ENCODE assay signal across 10 cellular contexts in the genomic region with DNA sequence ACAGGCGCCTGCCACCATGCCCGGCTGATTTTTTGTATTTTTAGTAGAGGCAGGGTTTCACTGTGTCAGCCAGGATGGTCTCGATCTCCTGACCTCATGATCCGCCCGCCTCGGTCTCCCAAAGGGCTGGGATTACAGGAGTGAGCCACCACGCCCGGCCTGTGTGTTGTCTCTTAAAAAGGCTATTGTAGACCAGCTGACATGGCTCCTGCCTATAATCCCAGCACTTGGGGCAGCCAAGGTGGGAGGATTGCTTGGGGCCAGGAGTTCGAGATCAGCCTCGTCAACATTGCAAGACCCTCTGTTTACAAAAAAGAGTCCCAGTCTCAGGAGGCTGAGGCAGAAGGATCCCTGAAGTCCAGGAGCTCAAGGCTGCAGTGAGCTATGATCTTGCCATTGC. TPM values are rescaled to one million over a fixed set of nuclear protein-coding genes. Genes with fewer than 3 reads are reported as not detected.
DNase-seq lines count a peak whose midpoint lies in the region; ATAC-seq and TF ChIP-seq lines count a peak whose summit lies in the region.
"Not testable (repeated sequence)": the region's sequence is repeated elsewhere in the genome, so short reads cannot be mapped to it uniquely, and the experiment has no call there.
"Had no signal": no experiment of that assay in that cellular context is flagged by ENCODE, and none has a peak within 500 bp of the region (broad histone marks: within the 10 kb centered on the region; RNA-seq: fewer than 3 reads in every experiment).

No MANE protein-coding gene starts in this region.

- H3K4me1 Mint-ChIP-seq in CD4-positive, alpha-beta T cell (ENCODE audit: low read depth), result peaks cover 30% of the 10 kb centered on the region
- H3K4me1 Mint-ChIP-seq in memory B cell (peaks cover 12% of the 10 kb centered on the region), natural killer cell (peaks cover 30% of the 10 kb centered on the region in 2 donors)

- H3K4me1 ChIP-seq in sigmoid colon, result peaks cover 0 to 23% (median 22%) of the 10 kb centered on the region in 4 donors

- not testable (repeated sequence) for TF ChIP-seq CTCF in CD4-positive, alpha-beta T cell (IDR thresholded peaks at IDR 0.05); natural killer cell (IDR thresholded peaks at IDR 0.05); sigmoid colon (IDR thresholded peaks at IDR 0.05)

- H3K27me3 ChIP-seq in CD4-positive, alpha-beta T cell (ENCODE audit: control insufficient read depth, insufficient read depth, low read length); sigmoid colon: not testable (repeated sequence)

- ATAC-seq in CD4-positive, alpha-beta T cell (ENCODE audit: poor library complexity); memory B cell (ENCODE audit: low read depth); natural killer cell: not testable (repeated sequence)

- H3K9me3 ChIP-seq in CD4-positive, alpha-beta T cell (ENCODE audit: control insufficient read depth, low read length); sigmoid colon: not testable (repeated sequence)

- TF ChIP-seq EP300 in sigmoid colon (IDR thresholded peaks at IDR 0.05), result not testable (repeated sequence)

- not testable (repeated sequence) for H3K27me3 Mint-ChIP-seq in CD4-positive, alpha-beta T cell; memory B cell; natural killer cell (ENCODE audit: low read depth in 2 of 2)

- TF ChIP-seq POLR2A in sigmoid colon (IDR thresholded peaks at IDR 0.05), result not testable (repeated sequence)

- POLR2A ChIA-PET in CD4-positive, alpha-beta T cell (lab: Charles Lee), result not testable (repeated sequence)

- intact Hi-C loops in CD4-positive, alpha-beta T cell (cut with DNase I, micrococcal nuclease), result loop anchor here in 1 of 2 experiments (10.0 kb wide), 2 partner anchors 519 to 1041 kb away; a partner anchor contains a TSS
- intact Hi-C loops in cardiac septum (cut with DNase I) (loop anchor here (10.0 kb wide), 3 partner anchors 231 to 861 kb away; a partner anchor contains a TSS), natural killer cell (cut with micrococcal nuclease) (loop anchor here (10.0 kb wide), 2 partner anchors 231 to 321 kb away; a partner anchor contains a TSS)
- intact Hi-C loops in sigmoid colon (cut with DNase I), result not testable (repeated sequence)

- H3K36me3 Mint-ChIP-seq in CD4-positive, alpha-beta T cell (ENCODE audit: low read depth), result peaks cover 51% of the 10 kb centered on the region
- not testable (repeated sequence) for H3K36me3 Mint-ChIP-seq in memory B cell, natural killer cell

- not testable (repeated sequence) for H3K27ac ChIP-seq in CD4-positive, alpha-beta T cell (ENCODE audit: low read depth, low read length); sigmoid colon

- CTCF ChIA-PET in CD4-positive, alpha-beta T cell (lab: Charles Lee), result not testable (repeated sequence)

- H3K27ac Mint-ChIP-seq in CD4-positive, alpha-beta T cell, result peak overlapping the region; percentile 42
- H3K27ac Mint-ChIP-seq in memory B cell (peak overlapping the region; percentile 58), natural killer cell (peak overlapping the region; percentile 45 to 98)

- not testable (repeated sequence) for H3K9me3 Mint-ChIP-seq in CD4-positive, alpha-beta T cell; memory B cell; natural killer cell

- H3K4me3 ChIP-seq in sigmoid colon, result not testable (repeated sequence)

- WGBS in sigmoid colon, 2 donors, result 96 to 98% methylated on average over 10 of the region's 10 CpGs

- DNase-seq in CD4-positive, alpha-beta T cell; memory B cell (ENCODE audit: low spot score in 2 of 2); natural killer cell: not testable (repeated sequence)
- DNase-seq in activated effector memory CD4-positive, alpha-beta T cell treated with anti-CD3 and anti-CD28 coated beads, Interleukin-2, amount 50 U/mL, for 16 hours, result peak; percentile 60
- peak; percentile 24 for DNase-seq in cardiac septum (ENCODE audit: low spot score)
- DNase-seq in sigmoid colon, result peak; percentile 54

- peaks cover 0 to 44% (median 5%) of the 10 kb centered on the region in 4 donors for H3K36me3 ChIP-seq in sigmoid colon

- not testable (repeated sequence) for H3K4me3 Mint-ChIP-seq in CD4-positive, alpha-beta T cell; memory B cell; natural killer cell

RNA-seq across cellular contexts. Expression of a gene that starts 2.7 kb away (rescaled TPM):
- total RNA-seq in CD4-positive, alpha-beta T cell, result 10 to 100 TPM; 73.7 to 84.4 TPM
- 505 TPM for total RNA-seq in cardiac septum
- 100 to 1,000 TPM; 152 to 177 (median 177) TPM for total RNA-seq in natural killer cell
- total RNA-seq in sigmoid colon, result 100 to 1,000 TPM; 170 to 377 (median 267) TPM
- 100 to 1,000 TPM; 397 to 979 (median 712) TPM for polyA plus RNA-seq in sigmoid colon

RNA-seq across cellular contexts. Expression of a gene that starts 21.1 kb away (rescaled TPM):
- 10 to 100 TPM; 14.8 to 15.7 TPM for total RNA-seq in CD4-positive, alpha-beta T cell
- total RNA-seq in cardiac septum, result 9.3 TPM
- 10 to 100 TPM; 12.6 to 20.7 (median 15.8) TPM for total RNA-seq in natural killer cell
- total RNA-seq in sigmoid colon, result 10 to 100 TPM; 20.1 to 22.1 (median 20.8) TPM
- 10 to 100 TPM; 14.8 to 24.0 (median 15.6) TPM for polyA plus RNA-seq in sigmoid colon

RNA-seq across cellular contexts. Expression of a gene that starts 53.2 kb away (rescaled TPM):
- total RNA-seq in CD4-positive, alpha-beta T cell, result not detected
- total RNA-seq in cardiac septum, result 7.2 TPM
- under 1 TPM in 1 of 3 donors, not detected in 2; 0.12 TPM for total RNA-seq in natural killer cell
- 10 to 100 TPM in 3 of 4 donors, 1 to 10 TPM in 1; 7.6 to 38.8 (median 13.6) TPM for total RNA-seq in sigmoid colon
- 10 to 100 TPM in 1 of 3 donors, 1 to 10 TPM in 2; 6.2 to 22.2 (median 7.2) TPM for polyA plus RNA-seq in sigmoid colon
- total RNA-seq: B cell; CD4-positive, alpha-beta memory T cell; CD8-positive, alpha-beta memory T cell; GM12878 had no signal
- polyA plus RNA-seq: CD4-positive, alpha-beta memory T cell; CD8-positive, alpha-beta memory T cell had no signal
